In genomic region chr7:148712610-148713330, GRCh38 we compare ENCODE assay signal across 1 cellular context.
TF ChIP-seq lines count a peak whose summit lies in the region.

No MANE protein-coding gene starts in this region.

TF ChIP-seq in HepG2, 621 proteins besides CTCF, POLR2A, EP300 and RAD21:
- TF ChIP-seq JDP2 (CRISPR knock-in tag; IDR thresholded peaks at IDR 0.05; ENCODE audit: borderline replicate concordance) (no peak), AKAP8 (CRISPR knock-in tag; IDR thresholded peaks at IDR 0.05) (no peak), ARHGAP35 (CRISPR knock-in tag; IDR thresholded peaks at IDR 0.05; ENCODE audit: borderline replicate concordance) (no peak), ZKSCAN5 (CRISPR knock-in tag; IDR thresholded peaks at IDR 0.05) (no peak), ZNF576 (CRISPR knock-in tag; IDR thresholded peaks at IDR 0.05) (no peak), ZSCAN5A (CRISPR knock-in tag; IDR thresholded peaks at IDR 0.05; ENCODE audit: borderline replicate concordance) (no peak), LCORL (IDR thresholded peaks at IDR 0.05) (no peak), LCORL (CRISPR knock-in tag; IDR thresholded peaks at IDR 0.05) (no peak), CAMTA2 (CRISPR knock-in tag; IDR thresholded peaks at IDR 0.05; ENCODE audit: borderline replicate concordance) (no peak), SKI (IDR thresholded peaks at IDR 0.05; ENCODE audit: partially characterized antibody) (no peak), SMAD1 (CRISPR knock-in tag; IDR thresholded peaks at IDR 0.05; ENCODE audit: borderline replicate concordance, low read depth) (no peak), MBNL3 (CRISPR knock-in tag; conservative IDR thresholded peaks at IDR 0.05) (no peak)
